In genomic region chr22:35739642-35740041, GRCh38 we compare ENCODE assay signal across 12 cellular contexts. TPM values are rescaled to one million over a fixed set of nuclear protein-coding genes. Genes with fewer than 3 reads are reported as not detected.
DNase-seq lines count a peak whose midpoint lies in the region; ATAC-seq and TF ChIP-seq lines count a peak whose summit lies in the region.
"Had no signal": no experiment of that assay in that cellular context is flagged by ENCODE, and none has a peak within 500 bp of the region (broad histone marks: within the 10 kb centered on the region; RNA-seq: fewer than 3 reads in every experiment).

No MANE protein-coding gene starts in this region.

- no peaks in the 10 kb centered on the region; the same call in 1 of the 2 replicates for H3K27me3 ChIP-seq in GM06990 (replicated peaks; ENCODE audit: control insufficient read depth, insufficient read depth, low read length)

- no peaks in the 10 kb centered on the region for H3K79me2 ChIP-seq in OCI-LY7 (ENCODE audit: insufficient read depth, low read depth, low read length)

- no peak overlapping the region for H2AFZ ChIP-seq in OCI-LY7 (ENCODE audit: low read length)

- no peak overlapping the region for H3K4me2 ChIP-seq in OCI-LY7 (ENCODE audit: low read length)

- no peaks in the 10 kb centered on the region for H3K9me2 ChIP-seq in OCI-LY7 (ENCODE audit: insufficient read depth, low read length)

- no peak overlapping the region for H3K27ac ChIP-seq in OCI-LY7 (ENCODE audit: low read depth, low read length, poor library complexity, severe bottlenecking)

- POLR2A ChIA-PET in OCI-LY7 (lab: Charles Lee), result interaction anchor here (0.9 to 1.3 kb wide), 3 partner anchors 10 to 55 kb away, joined by 3 to 6 read pairs (median 3); no protein-coding TSS in a partner anchor

- no TSS peak for BruUV-seq in OCI-LY7 (replicated peaks; lab: Mats Ljungman, UMichigan)

- no peaks in the 10 kb centered on the region for H3K9me3 ChIP-seq in OCI-LY7 (ENCODE audit: low read length)

- peaks cover 32% of the 10 kb centered on the region for H3K4me1 ChIP-seq in OCI-LY7 (ENCODE audit: insufficient read depth, low read length, poor library complexity, severe bottlenecking)

- ATAC-seq in HG03354 (IDR thresholded peaks at IDR 0.05; ENCODE audit: poor library complexity, severe bottlenecking, unreplicated experiment), result no peak
- ATAC-seq: activated T-cell treated with anti-CD3 and anti-CD28 coated beads, Interleukin-2, amount 50 U/mL, for 4 hours; stimulated activated effector memory CD8-positive, alpha-beta T cell treated with anti-CD3 and anti-CD28 coated beads, Interleukin-12 subunit alpha, Interleukin-12 subunit beta, amount 100 ng/mL, for 72 hours had no signal

- intact Hi-C loops in OCI-LY7 (cut with micrococcal nuclease; ENCODE audit: unreplicated experiment), result no loop called here

- H3K36me3 ChIP-seq in GM06990 (ENCODE audit: control insufficient read depth, insufficient read depth, low read length), result no peaks in the 10 kb centered on the region
- peaks cover 42% of the 10 kb centered on the region for H3K36me3 ChIP-seq in OCI-LY7 (ENCODE audit: insufficient read depth, low read length)

- H3K4me3 ChIP-seq in GM06990 (replicated peaks; ENCODE audit: low read depth, low read length) (no peak overlapping the region), OCI-LY7 (ENCODE audit: low read depth, low read length, poor library complexity, severe bottlenecking) (no peak overlapping the region), retinal pigment epithelial cell (ENCODE audit: low read length) (no peak overlapping the region)

- peak; percentile 20 for TF ChIP-seq CTCF in GM06990 (IDR thresholded peaks at IDR 0.05; ENCODE audit: insufficient read depth, low read length, poor library complexity, severe bottlenecking)
- peak; percentile 55 for TF ChIP-seq CTCF in OCI-LY7 (conservative IDR thresholded peaks at IDR 0.05; ENCODE audit: low read length)
- TF ChIP-seq CTCF in retinal pigment epithelial cell (conservative IDR thresholded peaks at IDR 0.05; ENCODE audit: low read depth, low read length), result peak; percentile 21

- no peak for DNase-seq in GM06990 (ENCODE audit: extremely low read depth, insufficient read length)
- no peak for DNase-seq in OCI-LY7 (ENCODE audit: low spot score)
- peak; percentile 25 for DNase-seq in fibroblast of gingiva (ENCODE audit: low read depth)
- DNase-seq in retinal pigment epithelial cell (ENCODE audit: low read depth), result no peak
- no peak for DNase-seq in GDM1 (lab: John Stamatoyannopoulos, UW)
- DNase-seq in NCI-H2227 (lab: John Stamatoyannopoulos, UW; ENCODE audit: unreplicated experiment), result no peak
- no peak for DNase-seq in kidney tubule cell (ENCODE audit: low spot score)
- DNase-seq: activated T-cell treated with anti-CD3 and anti-CD28 coated beads, Interleukin-2, amount 50 U/mL, for 4 hours; NCI-H2081 had no signal

- no peaks in the 10 kb centered on the region for H4K20me1 ChIP-seq in OCI-LY7 (ENCODE audit: insufficient read depth, low read length)

- CTCF ChIA-PET in OCI-LY7 (lab: Charles Lee; ENCODE audit: unreplicated experiment), result interaction anchor here (1.4 kb wide), 1 partner anchor 14 kb away, joined by 5 read pairs; no protein-coding TSS in a partner anchor

RNA-seq across cellular contexts. Expression of gene APOL5, which starts 22.0 kb away (rescaled TPM):
- 1.8 and 3.9 TPM in 2 replicates for total RNA-seq in OCI-LY7 (2014; rRNA removed; shearing (Covaris generic))
- 0.67 and 1.2 TPM in 2 replicates for total RNA-seq in OCI-LY7 (2022)
- total RNA-seq: activated T-cell treated with anti-CD3 and anti-CD28 coated beads, Interleukin-2, amount 50 U/mL, for 4 hours; kidney epithelial cell had no signal
